ENCODE assay signal across 1 cellular context in genomic region chr12:64404470-64405446, GRCh38.
TF ChIP-seq lines count a peak whose summit lies in the region.

No MANE protein-coding gene starts in this region.

TF ChIP-seq in HepG2, 621 proteins besides CTCF, POLR2A, EP300 and RAD21 (continued from another document and continues in another):
- TF ChIP-seq ZNF574 (CRISPR knock-in tag; IDR thresholded peaks at IDR 0.05) (peak; percentile 49; the same call in 1 of the 2 replicates), ZNF503 (CRISPR knock-in tag; IDR thresholded peaks at IDR 0.05) (no peak), ZNF383 (CRISPR knock-in tag; IDR thresholded peaks at IDR 0.05; ENCODE audit: borderline replicate concordance) (no peak), ARID2 (CRISPR knock-in tag; IDR thresholded peaks at IDR 0.05; ENCODE audit: borderline replicate concordance) (peak; percentile 83; the same call in 1 of the 2 replicates), ISL2 (CRISPR knock-in tag; IDR thresholded peaks at IDR 0.05) (no peak; the same call in 1 of the 2 replicates), ZMYM2 (CRISPR knock-in tag; IDR thresholded peaks at IDR 0.05) (no peak), YEATS2 (CRISPR knock-in tag; IDR thresholded peaks at IDR 0.05; ENCODE audit: borderline replicate concordance) (0 out of 2 replicates have a peak, but pooled peaks have one; percentile 42), NCOA2 (CRISPR knock-in tag; IDR thresholded peaks at IDR 0.05) (no peak), MBD4 (IDR thresholded peaks at IDR 0.05; ENCODE audit: borderline replicate concordance, low read length) (no peak), FOSL2 (CRISPR knock-in tag; IDR thresholded peaks at IDR 0.05) (peak; percentile 56), NFIC (IDR thresholded peaks at IDR 0.05; ENCODE audit: low read length) (no peak; the same call in 1 of the 2 replicates), ZNF326 (CRISPR knock-in tag; IDR thresholded peaks at IDR 0.05; ENCODE audit: borderline replicate concordance) (no peak), HOXA5 (CRISPR knock-in tag; IDR thresholded peaks at IDR 0.05) (peak; percentile 47), JUNB (CRISPR knock-in tag; IDR thresholded peaks at IDR 0.05; ENCODE audit: borderline replicate concordance) (no peak), TP53 (CRISPR knock-in tag; conservative IDR thresholded peaks at IDR 0.05) (peak; percentile 82; the same call in 1 of the 2 replicates), THAP11 (CRISPR knock-in tag; IDR thresholded peaks at IDR 0.05) (peak; percentile 91), ZNF619 (CRISPR knock-in tag; IDR thresholded peaks at IDR 0.05) (no peak), POGK (CRISPR knock-in tag; conservative IDR thresholded peaks at IDR 0.05) (peak; percentile 63; the same call in 1 of the 2 replicates), ZNF543 (CRISPR knock-in tag; IDR thresholded peaks at IDR 0.05) (peak; percentile 69), NFATC3 (CRISPR knock-in tag; IDR thresholded peaks at IDR 0.05) (0 out of 2 replicates have a peak, but pooled peaks have one; percentile 65), AKAP8 (CRISPR knock-in tag; IDR thresholded peaks at IDR 0.05) (no peak; the same call in 1 of the 2 replicates), ZNF33A (CRISPR knock-in tag; IDR thresholded peaks at IDR 0.05; ENCODE audit: borderline replicate concordance) (no peak), ZNF576 (CRISPR knock-in tag; IDR thresholded peaks at IDR 0.05) (0 out of 2 replicates have a peak, but pooled peaks have one; percentile 18), HOXD1 (CRISPR knock-in tag; IDR thresholded peaks at IDR 0.05) (peak; percentile 74; the same call in 1 of the 2 replicates), ZNF780A (CRISPR knock-in tag; IDR thresholded peaks at IDR 0.05) (peak; percentile 97), PCBP2 (optimal IDR thresholded peaks at IDR 0.05; ENCODE audit: low read depth, low read length, poor library complexity, severe bottlenecking) (no peak), MTERF4 (CRISPR knock-in tag; IDR thresholded peaks at IDR 0.05) (peak; percentile 89), ZNF354B (CRISPR knock-in tag; IDR thresholded peaks at IDR 0.05) (peak; percentile 69; the same call in 1 of the 2 replicates), ZNF20 (CRISPR knock-in tag; IDR thresholded peaks at IDR 0.05) (no peak), NRL (CRISPR knock-in tag; IDR thresholded peaks at IDR 0.05; ENCODE audit: borderline replicate concordance) (no peak; the same call in 1 of the 2 replicates), NFIB (CRISPR knock-in tag; IDR thresholded peaks at IDR 0.05; ENCODE audit: borderline replicate concordance) (no peak), ESRRA (CRISPR knock-in tag; IDR thresholded peaks at IDR 0.05; ENCODE audit: low read depth) (no peak), HOXA3 (CRISPR knock-in tag; IDR thresholded peaks at IDR 0.05) (no peak; the same call in 1 of the 2 replicates), TBL1XR1 (IDR thresholded peaks at IDR 0.05; ENCODE audit: borderline replicate concordance, low read length, partially characterized antibody) (peak; percentile 15), SMC3 (IDR thresholded peaks at IDR 0.05; ENCODE audit: low read length) (no peak), AHDC1 (CRISPR knock-in tag; IDR thresholded peaks at IDR 0.05; ENCODE audit: borderline replicate concordance) (no peak), PAWR (CRISPR knock-in tag; IDR thresholded peaks at IDR 0.05; ENCODE audit: borderline replicate concordance) (no peak), HHEX (CRISPR knock-in tag; IDR thresholded peaks at IDR 0.05) (no peak), ZMYM4 (CRISPR knock-in tag; IDR thresholded peaks at IDR 0.05) (peak; percentile 62), ZSCAN20 (CRISPR knock-in tag; IDR thresholded peaks at IDR 0.05; ENCODE audit: borderline replicate concordance) (no peak), SAFB2 (CRISPR knock-in tag; IDR thresholded peaks at IDR 0.05; ENCODE audit: borderline replicate concordance, low read depth) (peak; percentile 58; the same call in 1 of the 2 replicates), GMEB2 (CRISPR knock-in tag; IDR thresholded peaks at IDR 0.05; ENCODE audit: low read depth) (no peak), ZEB1 (IDR thresholded peaks at IDR 0.05; ENCODE audit: insufficient replicate concordance, low read depth) (no peak), ZNF432 (CRISPR knock-in tag; IDR thresholded peaks at IDR 0.05; ENCODE audit: borderline replicate concordance) (no peak), ETV6 (CRISPR knock-in tag; conservative IDR thresholded peaks at IDR 0.05) (no peak), BCL3 (CRISPR knock-in tag; IDR thresholded peaks at IDR 0.05) (peak; percentile 76; the same call in 1 of the 2 replicates), SRSF1 (optimal IDR thresholded peaks at IDR 0.05; ENCODE audit: low read depth, low read length) (no peak), JUN (CRISPR knock-in tag; IDR thresholded peaks at IDR 0.05) (no peak), ZNF460 (CRISPR knock-in tag; IDR thresholded peaks at IDR 0.05; ENCODE audit: borderline replicate concordance) (no peak), ZNF337 (CRISPR knock-in tag; IDR thresholded peaks at IDR 0.05; ENCODE audit: borderline replicate concordance, low read depth) (no peak; the same call in 1 of the 2 replicates), NONO (IDR thresholded peaks at IDR 0.05) (no peak), NONO (CRISPR knock-in tag; conservative IDR thresholded peaks at IDR 0.05) (peak; percentile 85; the same call in 1 of the 2 replicates), CHCHD3 (CRISPR knock-in tag; IDR thresholded peaks at IDR 0.05) (peak; percentile 73; the same call in 1 of the 2 replicates), HNF4A (CRISPR knock-in tag; IDR thresholded peaks at IDR 0.05) (no peak)
